In genomic region chr1:229448845-229449244, GRCh38 we compare ENCODE assay signal across 28 cellular contexts. TPM values are rescaled to one million over a fixed set of nuclear protein-coding genes. Genes with fewer than 3 reads are reported as not detected.
"Had no signal": no experiment of that assay in that cellular context is flagged by ENCODE, and none has a peak within 500 bp of the region (broad histone marks: within the 10 kb centered on the region; RNA-seq: fewer than 3 reads in every experiment).

No MANE protein-coding gene starts in this region.

- H3K27me3 ChIP-seq: adrenal gland, body of pancreas, colonic mucosa, esophagus squamous epithelium, ovary, testis, uterus had no signal

- H3K27ac ChIP-seq: adrenal gland, body of pancreas, colonic mucosa, epithelial cell of prostate, esophagus squamous epithelium, ovary, testis, uterus, WERI-Rb-1 had no signal

- ATAC-seq: activated CD4-positive, CD25-positive, alpha-beta regulatory T cell treated with anti-CD3 and anti-CD28 coated beads, Interleukin-2, amount 50 U/mL, for 24 hours; activated naive CD4-positive, alpha-beta T cell treated with anti-CD3 and anti-CD28 coated beads, Interleukin-2, amount 50 U/mL, for 72 hours; body of pancreas; naive thymus-derived CD4-positive, alpha-beta T cell had no signal

- H3K4me3 ChIP-seq: adrenal gland, body of pancreas, colonic mucosa, esophagus squamous epithelium, ovary, testis, uterus had no signal

- H3K4me3 Mint-ChIP-seq: activated CD4-positive, alpha-beta memory T cell treated with anti-CD3 and anti-CD28 coated beads, Interleukin-2, amount 10 ng/mL, durations not matched to agents 7 days and 5 days; naive thymus-derived CD4-positive, alpha-beta T cell; type B pancreatic cell had no signal

- DNase-seq: activated CD4-positive, alpha-beta memory T cell treated with anti-CD3 and anti-CD28 coated beads, Interleukin-2, amount 10 ng/mL, durations not matched to agents 7 days and 5 days; activated CD4-positive, alpha-beta T cell treated with anti-CD3 and anti-CD28 coated beads for 48 hours; activated CD8-positive, alpha-beta memory T cell treated with anti-CD3 and anti-CD28 coated beads, Interleukin-2, amount 50 U/mL, for 48 hours; activated T-cell treated with anti-CD3 and anti-CD28 coated beads, Interleukin-2, amount 50 U/mL, for 48 hours; adrenal gland; aorta; body of pancreas; cerebellar nuclear complex; colonic mucosa; effector CD8-positive, alpha-beta T cell; esophagus squamous epithelium; mammary epithelial cell; midbrain; naive thymus-derived CD4-positive, alpha-beta T cell; ovary; retina; stimulated activated CD4-positive, alpha-beta T cell treated with anti-CD3 and anti-CD28 coated beads, Interleukin-15, amount 100 ng/mL, for 24 hours; stimulated activated CD4-positive, alpha-beta T cell treated with anti-CD3 and anti-CD28 coated beads, Interleukin-2, amount 100 ng/mL, for 24 hours; stimulated activated naive CD4-positive, alpha-beta T cell; uterus; WERI-Rb-1 had no signal

- H3K4me1 ChIP-seq: adrenal gland, body of pancreas, colonic mucosa, esophagus squamous epithelium, testis, uterus had no signal

- H3K9me3 Mint-ChIP-seq: activated CD4-positive, alpha-beta memory T cell treated with anti-CD3 and anti-CD28 coated beads, Interleukin-2, amount 10 ng/mL, durations not matched to agents 7 days and 5 days; activated naive CD4-positive, alpha-beta T cell treated with anti-CD3 and anti-CD28 coated beads, Interleukin-2, amount 50 U/mL, for 72 hours; activated T-helper 2 cell treated with anti-CD3 and anti-CD28 coated beads, Interferon-gamma antibody, Interleukin-2, Interleukin-4, amounts not matched to agents 10 μg/mL and 5 μg/mL and 100 μg/mL, durations not matched to agents 14 hours and 24 hours and 36 hours; naive thymus-derived CD4-positive, alpha-beta T cell; type B pancreatic cell had no signal

- H3K9me3 ChIP-seq: adrenal gland, body of pancreas, colonic mucosa, esophagus squamous epithelium, ovary, testis, uterus had no signal

- H3K4me1 Mint-ChIP-seq: activated CD4-positive, alpha-beta memory T cell treated with anti-CD3 and anti-CD28 coated beads, Interleukin-2, amount 10 ng/mL, durations not matched to agents 7 days and 5 days; naive thymus-derived CD4-positive, alpha-beta T cell had no signal

- H3K27ac Mint-ChIP-seq: activated CD4-positive, alpha-beta memory T cell treated with anti-CD3 and anti-CD28 coated beads, Interleukin-2, amount 10 ng/mL, durations not matched to agents 7 days and 5 days; activated naive CD4-positive, alpha-beta T cell treated with anti-CD3 and anti-CD28 coated beads, Interleukin-2, amount 50 U/mL, for 72 hours; activated T-helper 2 cell treated with anti-CD3 and anti-CD28 coated beads, Interferon-gamma antibody, Interleukin-2, Interleukin-4, amounts not matched to agents 10 μg/mL and 5 μg/mL and 100 μg/mL, durations not matched to agents 14 hours and 24 hours and 36 hours; progenitor cell of endocrine pancreas; type B pancreatic cell had no signal

- H3K27me3 Mint-ChIP-seq: activated CD4-positive, alpha-beta memory T cell treated with anti-CD3 and anti-CD28 coated beads, Interleukin-2, amount 10 ng/mL, durations not matched to agents 7 days and 5 days; naive thymus-derived CD4-positive, alpha-beta T cell; progenitor cell of endocrine pancreas; type B pancreatic cell had no signal

RNA-seq across cellular contexts. Expression of gene ACTA1, which starts 15.0 kb away (rescaled TPM):
- total RNA-seq: activated CD4-positive, alpha-beta memory T cell treated with anti-CD3 and anti-CD28 coated beads, Interleukin-2, amount 10 ng/mL, durations not matched to agents 7 days and 5 days; activated naive CD4-positive, alpha-beta T cell treated with anti-CD3 and anti-CD28 coated beads, Interleukin-2, amount 50 U/mL, for 72 hours; activated T-helper 2 cell treated with anti-CD3 and anti-CD28 coated beads, Interferon-gamma antibody, Interleukin-2, Interleukin-4, amounts not matched to agents 10 μg/mL and 5 μg/mL and 100 μg/mL, durations not matched to agents 14 hours and 24 hours and 36 hours; naive thymus-derived CD4-positive, alpha-beta T cell had no signal
- polyA plus RNA-seq: mammary epithelial cell; naive thymus-derived CD4-positive, alpha-beta T cell had no signal
